Comparison of ENCODE assay signal across 8 cellular contexts in genomic region chr9:806285-807156, GRCh38. TPM values are rescaled to one million over a fixed set of nuclear protein-coding genes. Genes with fewer than 3 reads are reported as not detected.
DNase-seq lines count a peak whose midpoint lies in the region; ATAC-seq and TF ChIP-seq lines count a peak whose summit lies in the region.

No MANE protein-coding gene starts in this region.

- TF ChIP-seq POLR2A in heart left ventricle (IDR thresholded peaks at IDR 0.05): no peak
- no peak for TF ChIP-seq POLR2A in gastrocnemius medialis (IDR thresholded peaks at IDR 0.05)

- H3K4me1 ChIP-seq in heart left ventricle: no peaks in the 10 kb centered on the region
- no peaks in the 10 kb centered on the region for H3K4me1 ChIP-seq in gastrocnemius medialis

- peak; percentile 89 for TF ChIP-seq CTCF in VCaP (conservative IDR thresholded peaks at IDR 0.05)
- TF ChIP-seq CTCF in heart left ventricle (IDR thresholded peaks at IDR 0.05): peak; percentile 53 to 78 (median 64)
- TF ChIP-seq CTCF in gastrocnemius medialis (IDR thresholded peaks at IDR 0.05 in 4 of 5, conservative IDR thresholded peaks at IDR 0.05 in 1 of 5): peak in 3 of 5 experiments; percentile 35 to 61 (median 61)

- 59 to 64% (median 62%) methylated on average over 8 of the region's 8 CpGs for whole genome bisulfite sequencing in heart left ventricle, 4 donors

- H3K27me3 ChIP-seq in heart left ventricle: peaks cover 0 to 6% (median 0%) of the 10 kb centered on the region in 9 donors
- no peaks in the 10 kb centered on the region for H3K27me3 ChIP-seq in gastrocnemius medialis

- H3K9me3 ChIP-seq in heart left ventricle: no peaks in the 10 kb centered on the region
- no peaks in the 10 kb centered on the region for H3K9me3 ChIP-seq in gastrocnemius medialis

- peak; percentile 6 for DNase-seq in NCI-H510A treated with DMSO at 0.1 percent for 48 hours (lab: John Stamatoyannopoulos, UW)
- DNase-seq in NCI-H510A (lab: John Stamatoyannopoulos, UW): no peak
- DNase-seq in Kasumi-1 (lab: John Stamatoyannopoulos, UW): peak; percentile 19 to 23
- no peak for DNase-seq in heart left ventricle
- DNase-seq in gastrocnemius medialis: no peak
- no peak for DNase-seq in activated CD4-positive, CD25-positive, alpha-beta regulatory T cell (lab: John Stamatoyannopoulos, UW)

- ATAC-seq in heart left ventricle (peak in 1 of 4 donors; percentile 47), gastrocnemius medialis (no peak), HG03442 (IDR thresholded peaks at IDR 0.05; ENCODE audit: unreplicated experiment) (no peak)

- in situ Hi-C loops in gastrocnemius medialis (cut with MboI; ENCODE audit: low sequenced_read_pairs in 4 of 4): no loop called here

- no peaks in the 10 kb centered on the region for H3K36me3 ChIP-seq in heart left ventricle
- H3K36me3 ChIP-seq in gastrocnemius medialis: no peaks in the 10 kb centered on the region

- intact Hi-C loops in heart left ventricle (cut with DNase I) (loop anchor here in 6 of 10 donors (1.0 to 10.0 kb wide), 6 partner anchors 194 to 459 kb away; no protein-coding TSS in a partner anchor), gastrocnemius medialis (cut with DNase I; ENCODE audit: low total_unique reads) (loop anchor here (1.0 to 10.0 kb wide), 2 partner anchors 193 to 422 kb away; no protein-coding TSS in a partner anchor)

- H3K4me3 ChIP-seq in heart left ventricle (no peak overlapping the region), gastrocnemius medialis (no peak overlapping the region)

- no peak overlapping the region for H3K27ac ChIP-seq in VCaP
- no peak overlapping the region for H3K27ac ChIP-seq in heart left ventricle
- H3K27ac ChIP-seq in gastrocnemius medialis: no peak overlapping the region

RNA-seq across cellular contexts. Expression of gene DMRT1, which starts 35.0 kb away (rescaled TPM):
- not detected for total RNA-seq in heart left ventricle
- polyA plus RNA-seq in heart left ventricle: not detected
- under 1 TPM in 1 of 4 donors, not detected in 3; 0.91 TPM for total RNA-seq in gastrocnemius medialis

Comparison
In these comparisons a context has a peak if more than half of its experiments do, and no peak if none do; other contexts are left out.
1. DNase-seq: peak in NCI-H510A treated with DMSO at 0.1 percent for 48 hours (single experiment) and Kasumi-1 (2 of 2); none in NCI-H510A (single experiment), heart left ventricle (0 of 5), gastrocnemius medialis (0 of 2) and activated CD4-positive, CD25-positive, alpha-beta regulatory T cell (0 of 4).
2. Peak in every context shown above with its lines, with median percentiles within 50 percentile points of each other: CTCF ChIP-seq.